Comparison of ENCODE assay signal across 12 cellular contexts in genomic region chr12:9732966-9733461, GRCh38. TPM values are rescaled to one million over a fixed set of nuclear protein-coding genes. Genes with fewer than 3 reads are reported as not detected.
A peak's percentile ranks its signal among the peaks of the same experiment; 100 is the strongest.
DNase-seq lines count a peak whose midpoint lies in the region; ATAC-seq and TF ChIP-seq lines count a peak whose summit lies in the region.
"Had no signal": no experiment of that assay in that cellular context is flagged by ENCODE, and none has a peak within 500 bp of the region (broad histone marks: within the 10 kb centered on the region; RNA-seq: fewer than 3 reads in every experiment).

TSS of gene CLECL1 (minus strand) at chr12:9733097.

- H3K4me3 ChIP-seq in OCI-LY3 (ENCODE audit: low read length) (peak within 1 kb of the TSS; percentile 93), lower leg skin (ENCODE audit: low read depth, poor library complexity, severe bottlenecking) (no peak within 1 kb of the TSS), thyroid gland (replicated peaks in 1 of 3) (no peak within 1 kb of the TSS)
- H3K4me3 ChIP-seq: body of pancreas had no signal

- H3K4me3 Mint-ChIP-seq in memory B cell = peak within 1 kb of the TSS; percentile 94

- H3K27ac Mint-ChIP-seq in memory B cell = peak within 1 kb of the TSS; percentile 99

- H3K9ac ChIP-seq in OCI-LY3 (ENCODE audit: low read length) = peak within 1 kb of the TSS; percentile 95

- peaks cover 3% of the 10 kb centered on the region for H3K36me3 Mint-ChIP-seq in memory B cell

- H3K4me1 ChIP-seq in OCI-LY3 (ENCODE audit: low read length) (peaks cover 38% of the 10 kb centered on the region), thyroid gland (no peaks in the 10 kb centered on the region)
- H3K4me1 ChIP-seq: body of pancreas had no signal

- H4K20me1 ChIP-seq in OCI-LY3 (ENCODE audit: insufficient read depth, low read length) = no peaks in the 10 kb centered on the region

- H3K27me3 ChIP-seq in OCI-LY3 (ENCODE audit: low read depth, low read length) (no peaks in the 10 kb centered on the region), thyroid gland (no peaks in the 10 kb centered on the region)
- H3K27me3 ChIP-seq: body of pancreas had no signal

- TF ChIP-seq POLR2A in lower leg skin (IDR thresholded peaks at IDR 0.05) (no peak), thyroid gland (IDR thresholded peaks at IDR 0.05) (no peak)

- H3K9me3 ChIP-seq in OCI-LY3 (ENCODE audit: insufficient read depth, low read length) (no peaks in the 10 kb centered on the region), thyroid gland (no peaks in the 10 kb centered on the region)
- H3K9me3 ChIP-seq: body of pancreas had no signal

- no peaks in the 10 kb centered on the region for H3K9me3 Mint-ChIP-seq in memory B cell

- WGBS in lower leg skin, 2 donors = 72% methylated on average over 8 of the region's 8 CpGs
- 77 to 79% methylated on average over 8 of the region's 8 CpGs for WGBS in thyroid gland, 2 donors

- H3K27ac ChIP-seq in OCI-LY3 (ENCODE audit: low read length) (peak within 1 kb of the TSS; percentile 97), thyroid gland (no peak within 1 kb of the TSS)

- DNase-seq in memory B cell (ENCODE audit: low spot score in 2 of 2) (no peak), lower leg skin (ENCODE audit: low spot score in 2 of 2) (no peak), D341Med (ENCODE audit: low spot score) (no peak), thyroid gland (no peak)
- DNase-seq in effector CD8-positive, alpha-beta T cell (lab: John Stamatoyannopoulos, UW) = no peak
- DNase-seq: body of pancreas; head of caudate nucleus; stimulated activated CD8-positive, alpha-beta memory T cell treated with anti-CD3 and anti-CD28 coated beads, Interleukin-4, amount 100 ng/mL, for 48 hours had no signal

- ATAC-seq in GM18498 (IDR thresholded peaks at IDR 0.05; ENCODE audit: unreplicated experiment) (peak; percentile 36), GM21786 (IDR thresholded peaks at IDR 0.05; ENCODE audit: unreplicated experiment) (peak; percentile 36), memory B cell (ENCODE audit: low read depth) (peak; percentile 48)
- ATAC-seq: body of pancreas had no signal

- H3K36me3 ChIP-seq in OCI-LY3 (replicated peaks; ENCODE audit: low read depth, low read length) = peaks cover 33% of the 10 kb centered on the region
- no peaks in the 10 kb centered on the region for H3K36me3 ChIP-seq in thyroid gland

- H2AFZ ChIP-seq in OCI-LY3 (ENCODE audit: low read depth, low read length) = no peak within 1 kb of the TSS

- intact Hi-C loops in lower leg skin (cut with DNase I; ENCODE audit: low total_unique reads) (no loop called here), thyroid gland (cut with DNase I) (no loop called here)

- H3K27me3 Mint-ChIP-seq in memory B cell = no peaks in the 10 kb centered on the region

- H3K4me2 ChIP-seq in OCI-LY3 (ENCODE audit: low read length) = peak within 1 kb of the TSS; percentile 95

- H3K4me1 Mint-ChIP-seq in memory B cell = peaks cover 29% of the 10 kb centered on the region

- peaks cover 88% of the 10 kb centered on the region for H3K79me2 ChIP-seq in OCI-LY3 (ENCODE audit: low read length)

- TF ChIP-seq CTCF in OCI-LY3 (IDR thresholded peaks at IDR 0.05; ENCODE audit: low read depth, low read length) (no peak), lower leg skin (IDR thresholded peaks at IDR 0.05) (no peak), thyroid gland (IDR thresholded peaks at IDR 0.05) (no peak)

RNA-seq across cellular contexts. Expression of gene CLECL1, which starts in this region (rescaled TPM):
- total RNA-seq in lower leg skin (not detected), thyroid gland (not detected)
- total RNA-seq: body of pancreas, HT1080 had no signal
